In genomic region chr11:61816736-61817455, GRCh38 we compare ENCODE assay signal across 1 cellular context.
TF ChIP-seq lines count a peak whose summit lies in the region.

Gene FADS1, minus strand, starts transcription at chr11:61817003. Its CDS starts 74 bp downstream, at chr11:61816929.

TF ChIP-seq in HepG2, 621 proteins besides CTCF, POLR2A, EP300 and RAD21 (continued from another document and continues in another):
- TF ChIP-seq TEF (CRISPR knock-in tag; IDR thresholded peaks at IDR 0.05) (no peak), ZNF616 (CRISPR knock-in tag; IDR thresholded peaks at IDR 0.05; ENCODE audit: low read depth) (peak; percentile 83), SRSF4 (IDR thresholded peaks at IDR 0.05; ENCODE audit: low read depth, low read length, poor library complexity, severe bottlenecking) (no peak), ZNF292 (CRISPR knock-in tag; IDR thresholded peaks at IDR 0.05; ENCODE audit: borderline replicate concordance, low read depth) (no peak), ZNF768 (CRISPR knock-in tag; IDR thresholded peaks at IDR 0.05) (no peak), NFKB2 (CRISPR knock-in tag; IDR thresholded peaks at IDR 0.05; ENCODE audit: borderline replicate concordance) (peak; percentile 78; the same call in 1 of the 2 replicates), ZNF136 (CRISPR knock-in tag; IDR thresholded peaks at IDR 0.05; ENCODE audit: low read depth) (no peak), LBX2 (CRISPR knock-in tag; IDR thresholded peaks at IDR 0.05; ENCODE audit: borderline replicate concordance) (no peak; the same call in 1 of the 2 replicates), ZEB1 (IDR thresholded peaks at IDR 0.05; ENCODE audit: insufficient replicate concordance, low read depth) (no peak), ZFP82 (CRISPR knock-in tag; IDR thresholded peaks at IDR 0.05; ENCODE audit: borderline replicate concordance) (peak; percentile 87; the same call in 1 of the 2 replicates), PRDM15 (CRISPR knock-in tag; IDR thresholded peaks at IDR 0.05) (peak; percentile 97), ONECUT2 (CRISPR knock-in tag; IDR thresholded peaks at IDR 0.05) (peak; percentile 37; the same call in 1 of the 2 replicates), LCORL (IDR thresholded peaks at IDR 0.05) (no peak), LCORL (CRISPR knock-in tag; IDR thresholded peaks at IDR 0.05) (peak; percentile 88), RFX3 (CRISPR knock-in tag; IDR thresholded peaks at IDR 0.05) (no peak), ARID3A (IDR thresholded peaks at IDR 0.05; ENCODE audit: low read depth, low read length) (no peak), ZNF792 (CRISPR knock-in tag; IDR thresholded peaks at IDR 0.05) (peak; percentile 92), ZKSCAN5 (CRISPR knock-in tag; IDR thresholded peaks at IDR 0.05) (no peak), TP53 (CRISPR knock-in tag; conservative IDR thresholded peaks at IDR 0.05) (no peak), SRF (IDR thresholded peaks at IDR 0.05; ENCODE audit: low read depth, low read length) (0 out of 2 replicates have a peak, but pooled peaks have one; percentile 23), HNRNPUL1 (IDR thresholded peaks at IDR 0.05; ENCODE audit: low read depth, low read length) (0 out of 2 replicates have a peak, but pooled peaks have one; percentile 71), ZNF558 (CRISPR knock-in tag; IDR thresholded peaks at IDR 0.05; ENCODE audit: borderline replicate concordance) (no peak; the same call in 1 of the 2 replicates), MTA1 (CRISPR knock-in tag; IDR thresholded peaks at IDR 0.05; ENCODE audit: borderline replicate concordance) (peak; percentile 94), KDM4B (CRISPR knock-in tag; IDR thresholded peaks at IDR 0.05) (no peak), ZNF704 (CRISPR knock-in tag; IDR thresholded peaks at IDR 0.05; ENCODE audit: borderline replicate concordance) (no peak), PHF21A (CRISPR knock-in tag; IDR thresholded peaks at IDR 0.05) (peak; percentile 85), ZSCAN30 (CRISPR knock-in tag; IDR thresholded peaks at IDR 0.05) (peak; percentile 49; the same call in 1 of the 2 replicates), ZNF335 (CRISPR knock-in tag; IDR thresholded peaks at IDR 0.05) (0 out of 2 replicates have a peak, but pooled peaks have one; percentile 21), HOMEZ (CRISPR knock-in tag; IDR thresholded peaks at IDR 0.05; ENCODE audit: low read depth) (no peak), ZNF224 (CRISPR knock-in tag; IDR thresholded peaks at IDR 0.05) (no peak), ZNF546 (CRISPR knock-in tag; conservative IDR thresholded peaks at IDR 0.05) (peak; percentile 81; the same call in 1 of the 2 replicates), ZNF569 (CRISPR knock-in tag; IDR thresholded peaks at IDR 0.05; ENCODE audit: borderline replicate concordance) (no peak), ZBTB10 (CRISPR knock-in tag; IDR thresholded peaks at IDR 0.05; ENCODE audit: borderline replicate concordance) (peak; percentile 30; the same call in 1 of the 2 replicates), ZNF205 (CRISPR knock-in tag; IDR thresholded peaks at IDR 0.05) (peak; percentile 80; the same call in 1 of the 2 replicates), MAFF (IDR thresholded peaks at IDR 0.05; ENCODE audit: low read depth, low read length) (no peak), ZNF614 (CRISPR knock-in tag; IDR thresholded peaks at IDR 0.05; ENCODE audit: borderline replicate concordance) (peak; percentile 39; the same call in 1 of the 2 replicates), SNAPC2 (CRISPR knock-in tag; IDR thresholded peaks at IDR 0.05) (no peak), CHD2 (IDR thresholded peaks at IDR 0.05; ENCODE audit: low read depth, low read length) (peak; percentile 93), PBX3 (CRISPR knock-in tag; IDR thresholded peaks at IDR 0.05; ENCODE audit: borderline replicate concordance) (no peak), ZNF547 (CRISPR knock-in tag; IDR thresholded peaks at IDR 0.05) (peak; percentile 83), AGO1 (IDR thresholded peaks at IDR 0.05; ENCODE audit: low read depth, low read length, poor library complexity, severe bottlenecking) (peak; percentile 88), NONO (IDR thresholded peaks at IDR 0.05) (no peak), NONO (CRISPR knock-in tag; conservative IDR thresholded peaks at IDR 0.05) (peak; percentile 87), SRY (CRISPR knock-in tag; IDR thresholded peaks at IDR 0.05) (peak; percentile 81; the same call in 1 of the 2 replicates), TARDBP (CRISPR knock-in tag; IDR thresholded peaks at IDR 0.05) (0 out of 2 replicates have a peak, but pooled peaks have one; percentile 60), ZNF235 (CRISPR knock-in tag; IDR thresholded peaks at IDR 0.05; ENCODE audit: borderline replicate concordance) (peak; percentile 95; the same call in 1 of the 2 replicates), KLF12 (CRISPR knock-in tag; IDR thresholded peaks at IDR 0.05; ENCODE audit: borderline replicate concordance) (no peak), ARID2 (CRISPR knock-in tag; IDR thresholded peaks at IDR 0.05; ENCODE audit: borderline replicate concordance) (no peak), MIXL1 (CRISPR knock-in tag; IDR thresholded peaks at IDR 0.05) (0 out of 2 replicates have a peak, but pooled peaks have one; percentile 50), ZNF260 (CRISPR knock-in tag; IDR thresholded peaks at IDR 0.05; ENCODE audit: borderline replicate concordance, low read depth) (no peak), ZNF276 (CRISPR knock-in tag; IDR thresholded peaks at IDR 0.05; ENCODE audit: low read depth) (peak; percentile 97), NFYC (CRISPR knock-in tag; IDR thresholded peaks at IDR 0.05) (peak; percentile 79), ELF3 (CRISPR knock-in tag; IDR thresholded peaks at IDR 0.05) (peak; percentile 75), TEAD3 (CRISPR knock-in tag; optimal IDR thresholded peaks at IDR 0.05; ENCODE audit: borderline replicate concordance) (peak; percentile 56), NR2F2 (IDR thresholded peaks at IDR 0.05; ENCODE audit: borderline replicate concordance, low read depth) (no peak), ZNF576 (CRISPR knock-in tag; IDR thresholded peaks at IDR 0.05) (peak; percentile 61; the same call in 1 of the 2 replicates)
